20 cellular contexts compared by ENCODE assay signal in the genomic region with DNA sequence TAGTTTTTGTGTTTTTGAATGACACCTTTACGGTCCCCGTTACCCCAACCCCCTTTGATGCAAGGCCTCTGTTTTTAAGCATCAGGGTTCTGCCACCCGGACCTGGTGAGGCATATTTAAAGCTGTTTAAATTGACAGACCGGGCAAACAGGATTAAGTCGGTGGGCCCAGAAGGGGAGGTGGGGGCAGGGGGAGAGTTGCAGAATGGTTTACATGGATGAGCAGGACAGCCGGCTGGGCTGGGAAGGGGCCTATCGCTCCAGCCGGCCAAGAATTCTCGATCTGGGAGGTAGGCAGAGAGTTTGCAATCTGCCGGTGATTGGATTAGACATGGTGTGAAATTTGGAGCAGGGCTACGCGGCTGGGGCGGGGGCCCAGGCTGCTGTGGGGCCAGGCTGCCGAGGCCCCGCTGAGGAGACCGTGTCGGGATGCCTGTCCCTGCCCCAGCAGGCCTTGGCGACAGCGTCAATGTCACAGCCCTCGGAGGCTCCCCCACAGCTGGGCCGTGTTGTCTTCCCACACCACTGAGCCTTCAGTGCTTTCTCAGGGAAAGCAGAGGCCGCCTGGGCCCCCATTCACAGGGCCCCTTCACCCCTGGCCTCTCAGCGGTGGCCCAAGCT.
DNase-seq lines count a peak whose midpoint lies in the region; ATAC-seq and TF ChIP-seq lines count a peak whose summit lies in the region.
"Had no signal": no experiment of that assay in that cellular context is flagged by ENCODE, and none has a peak within 500 bp of the region (broad histone marks: within the 10 kb centered on the region; RNA-seq: fewer than 3 reads in every experiment).

No MANE protein-coding gene starts in this region.

- H4K20me1 ChIP-seq in GM23338 (replicated peaks; ENCODE audit: insufficient read depth), result no peaks in the 10 kb centered on the region
- H4K20me1 ChIP-seq in neural progenitor cell (ENCODE audit: low read depth), result no peaks in the 10 kb centered on the region

- H3K9me3 Mint-ChIP-seq in GM23338 (no peaks in the 10 kb centered on the region), endodermal cell (no peaks in the 10 kb centered on the region), neural progenitor cell (peaks cover 10% of the 10 kb centered on the region), Caco-2 (ENCODE audit: unreplicated experiment) (no peaks in the 10 kb centered on the region)

- no peaks in the 10 kb centered on the region for H3K36me3 Mint-ChIP-seq in GM23338 (ENCODE audit: low read depth)
- peaks cover 2% of the 10 kb centered on the region for H3K36me3 Mint-ChIP-seq in endodermal cell (ENCODE audit: low read depth)
- peaks cover 2% of the 10 kb centered on the region for H3K36me3 Mint-ChIP-seq in neural progenitor cell
- no peaks in the 10 kb centered on the region for H3K36me3 Mint-ChIP-seq in Caco-2 (ENCODE audit: insufficient read depth, unreplicated experiment)
- H3K36me3 Mint-ChIP-seq: CD14-positive monocyte had no signal

- H3K27me3 Mint-ChIP-seq in GM23338 (ENCODE audit: insufficient read depth, low read depth, poor library complexity), result peaks cover 2% of the 10 kb centered on the region
- peaks cover 9% of the 10 kb centered on the region for H3K27me3 Mint-ChIP-seq in endodermal cell (ENCODE audit: insufficient read depth)
- H3K27me3 Mint-ChIP-seq in neural progenitor cell (ENCODE audit: insufficient read depth, low read depth), result peaks cover 21% of the 10 kb centered on the region
- H3K27me3 Mint-ChIP-seq in Caco-2 (ENCODE audit: insufficient read depth, unreplicated experiment), result no peaks in the 10 kb centered on the region

- BruUV-seq in Caco-2 (replicated peaks; lab: Mats Ljungman, UMichigan), result no TSS peak

- no peaks in the 10 kb centered on the region; the same call in 1 of the 2 replicates for H3K4me1 ChIP-seq in GM23338 (ENCODE audit: insufficient read depth)
- no peaks in the 10 kb centered on the region for H3K4me1 ChIP-seq in endodermal cell (ENCODE audit: control insufficient read depth, insufficient read depth, low read length)
- H3K4me1 ChIP-seq in neural progenitor cell, result peaks cover 12% of the 10 kb centered on the region
- H3K4me1 ChIP-seq in Caco-2, result peaks cover 31% of the 10 kb centered on the region
- H3K4me1 ChIP-seq: HAP-1 had no signal

- H3K9me3 ChIP-seq in endodermal cell (ENCODE audit: control insufficient read depth, low read length) (no peaks in the 10 kb centered on the region), neural progenitor cell (ENCODE audit: low read depth) (no peaks in the 10 kb centered on the region), Caco-2 (no peaks in the 10 kb centered on the region; the same call in 1 of the 2 replicates)
- H3K9me3 ChIP-seq: HAP-1 had no signal

- H3K4me3 Mint-ChIP-seq in GM23338 (no peak overlapping the region), endodermal cell (peak overlapping the region; percentile 27), neural progenitor cell (peak overlapping the region; percentile 41), Caco-2 (ENCODE audit: unreplicated experiment) (no peak overlapping the region)
- H3K4me3 Mint-ChIP-seq: CD14-positive monocyte had no signal

- no peaks in the 10 kb centered on the region for H3F3A ChIP-seq in GM23338 (replicated peaks; ENCODE audit: low read depth)
- H3F3A ChIP-seq in neural progenitor cell (ENCODE audit: low read depth), result no peaks in the 10 kb centered on the region

- H3K36me3 ChIP-seq in GM23338 (ENCODE audit: insufficient read depth) (no peaks in the 10 kb centered on the region), endodermal cell (ENCODE audit: control insufficient read depth, insufficient read depth, low read length) (no peaks in the 10 kb centered on the region), neural progenitor cell (no peaks in the 10 kb centered on the region), Caco-2 (ENCODE audit: control insufficient read depth, insufficient read depth, low read length) (no peaks in the 10 kb centered on the region)
- H3K36me3 ChIP-seq: HAP-1 had no signal

- DNase-seq in GM23338 (ENCODE audit: low spot score), result no peak
- peak; percentile 100 for DNase-seq in NCI-H82 (lab: John Stamatoyannopoulos, UW)
- DNase-seq in endodermal cell, result no peak
- DNase-seq in neural progenitor cell (ENCODE audit: low spot score), result peak; percentile 55
- DNase-seq in DMS 273 (lab: John Stamatoyannopoulos, UW; ENCODE audit: unreplicated experiment), result no peak
- no peak for DNase-seq in Caco-2
- DNase-seq in NCI-H748 (lab: John Stamatoyannopoulos, UW; ENCODE audit: unreplicated experiment), result no peak
- DNase-seq: DMS79, KBM-7, MM.1S, NCI-H1092, NCI-H1436 treated with DMSO at 0.1 percent for 48 hours, NCI-H1930, NCI-H2227 treated with DMSO at 0.1 percent for 48 hours, NCI-H510A had no signal

- peaks cover 4% of the 10 kb centered on the region; the same call in 1 of the 2 replicates for H3K9me2 ChIP-seq in GM23338 (ENCODE audit: insufficient read depth)

- TF ChIP-seq CTCF in GM23338 (conservative IDR thresholded peaks at IDR 0.05; ENCODE audit: low read depth in 2 of 2), result no peak
- TF ChIP-seq CTCF in endodermal cell (conservative IDR thresholded peaks at IDR 0.05), result no peak
- no peak for TF ChIP-seq CTCF in neural progenitor cell (IDR thresholded peaks at IDR 0.05)
- TF ChIP-seq CTCF in Caco-2 (IDR thresholded peaks at IDR 0.05; ENCODE audit: insufficient read depth in 1 of 2, low read depth in 1 of 2, low read length in 1 of 2, severe bottlenecking in 1 of 2, unreplicated experiment in 1 of 2), result no peak

- POLR2A ChIA-PET in Caco-2 (lab: Charles Lee), result no interaction called here

- WGBS in endodermal cell (ENCODE audit: insufficient coverage in 1 of 2, insufficient read length in 1 of 2), 2 experiments, result 87 to 90% methylated on average over 6 to 23 of the region's 23 CpGs

- intact Hi-C loops in Caco-2 (cut with micrococcal nuclease; ENCODE audit: unreplicated experiment), result no loop called here

- CTCF ChIA-PET in Caco-2 (lab: Charles Lee), result interaction anchor here (0.8 to 2.0 kb wide), 2 partner anchors 27 to 106 kb away, joined by 4 to 6 read pairs; no protein-coding TSS in a partner anchor

- no peak; the same call in 2 of the 3 replicates for ATAC-seq in GM23338
- ATAC-seq in HG03442 (IDR thresholded peaks at IDR 0.05; ENCODE audit: unreplicated experiment), result no peak
- ATAC-seq: HepG2, Right ventricle myocardium inferior had no signal

- H2AFZ ChIP-seq in GM23338 (0 out of 2 replicates have a peak overlapping the region, but pooled peaks have one; percentile 87), neural progenitor cell (replicated peaks) (no peak overlapping the region)

- H3K4me2 ChIP-seq in GM23338 (no peak overlapping the region), neural progenitor cell (no peak overlapping the region)

- H3K4me3 ChIP-seq in GM23338, result no peak overlapping the region
- no peak overlapping the region for H3K4me3 ChIP-seq in endodermal cell (ENCODE audit: low read length)
- H3K4me3 ChIP-seq in neural progenitor cell, result no peak overlapping the region
- no peak overlapping the region for H3K4me3 ChIP-seq in Caco-2 (ENCODE audit: low read depth, low read length)
- H3K4me3 ChIP-seq: HAP-1 had no signal

- no peaks in the 10 kb centered on the region for H3K27me3 ChIP-seq in GM23338 (ENCODE audit: insufficient read depth)
- H3K27me3 ChIP-seq in endodermal cell (ENCODE audit: control insufficient read depth, insufficient read depth, low read length, poor library complexity, severe bottlenecking), result no peaks in the 10 kb centered on the region
- no peaks in the 10 kb centered on the region for H3K27me3 ChIP-seq in neural progenitor cell
- H3K27me3 ChIP-seq in Caco-2 (replicated peaks; ENCODE audit: control insufficient read depth, insufficient read depth, low read length), result no peaks in the 10 kb centered on the region

- peaks cover 4% of the 10 kb centered on the region; the same call in 2 of the 3 replicates for H3K4me1 Mint-ChIP-seq in GM23338
- peaks cover 35% of the 10 kb centered on the region for H3K4me1 Mint-ChIP-seq in endodermal cell
- peaks cover 58% of the 10 kb centered on the region for H3K4me1 Mint-ChIP-seq in neural progenitor cell
- H3K4me1 Mint-ChIP-seq in Caco-2 (ENCODE audit: low read depth, unreplicated experiment), result peaks cover 21% of the 10 kb centered on the region

- H3K27ac ChIP-seq in GM23338 (ENCODE audit: low read depth), result no peak overlapping the region
- peak overlapping the region; percentile 59 for H3K27ac ChIP-seq in endodermal cell (ENCODE audit: low read depth, low read length)
- no peak overlapping the region for H3K27ac ChIP-seq in neural progenitor cell

- no peak overlapping the region for H3K9ac ChIP-seq in endodermal cell (ENCODE audit: extremely low read depth, low read length, poor library complexity, severe bottlenecking)
- no peak overlapping the region for H3K9ac ChIP-seq in neural progenitor cell

- no peaks in the 10 kb centered on the region for H3K79me2 ChIP-seq in GM23338 (replicated peaks; ENCODE audit: insufficient read depth)
- H3K79me2 ChIP-seq in neural progenitor cell (ENCODE audit: low read depth), result no peaks in the 10 kb centered on the region

- H3K27ac Mint-ChIP-seq in GM23338 (no peak overlapping the region), endodermal cell (peak overlapping the region; percentile 28), neural progenitor cell (peak overlapping the region; percentile 87), Caco-2 (ENCODE audit: unreplicated experiment) (no peak overlapping the region)
- H3K27ac Mint-ChIP-seq: CD14-positive monocyte had no signal

TF ChIP-seq in GM23338, 12 proteins besides CTCF, POLR2A, EP300 and RAD21:
- no peak for TF ChIP-seq ZNF331 (CRISPR knock-in tag; IDR thresholded peaks at IDR 0.05; ENCODE audit: low read depth)
- TF ChIP-seq JUNB (IDR thresholded peaks at IDR 0.05; ENCODE audit: unreplicated experiment), result no peak
- TF ChIP-seq CREB1 (CRISPR knock-in tag; IDR thresholded peaks at IDR 0.05; ENCODE audit: low read depth), result no peak
TF ChIP-seq in GM23338: peak in this region for 0.

Comparison
In these comparisons a context has a peak if more than half of its experiments do, and no peak if none do; other contexts are left out.
1. DNase-seq: peak in NCI-H82 (single experiment) and neural progenitor cell (single experiment); none in GM23338 (single experiment), endodermal cell (single experiment), DMS 273 (single experiment), Caco-2 (0 of 2) and NCI-H748 (single experiment).
2. H3K27ac Mint-ChIP-seq: peak in endodermal cell (single experiment) and neural progenitor cell (single experiment); none in GM23338 (single experiment) and Caco-2 (single experiment).
3. H3K4me3 Mint-ChIP-seq: peak in endodermal cell (single experiment) and neural progenitor cell (single experiment); none in GM23338 (single experiment) and Caco-2 (single experiment).